Comparison of ENCODE assay signal across 17 cellular contexts in the genomic region with DNA sequence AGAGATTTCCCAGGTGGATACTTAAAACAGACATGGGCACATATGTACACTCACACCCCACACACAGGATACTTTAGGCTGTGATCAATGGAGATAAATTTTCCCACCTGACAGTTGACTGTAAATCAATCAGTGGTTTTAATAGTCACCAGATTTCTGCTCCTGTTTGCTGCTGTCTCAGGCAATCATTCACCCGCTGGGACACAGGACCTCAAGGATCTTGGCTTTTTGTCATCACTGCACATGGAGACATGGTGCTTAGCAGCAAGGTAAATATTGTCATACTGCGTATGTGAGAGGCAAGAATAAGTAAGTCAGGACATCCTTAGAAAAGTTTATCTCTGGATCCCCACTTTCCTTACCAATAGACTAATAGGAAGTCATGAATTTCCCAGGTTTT.
DNase-seq lines count a peak whose midpoint lies in the region; ATAC-seq, FAIRE-seq and TF ChIP-seq lines count a peak whose summit lies in the region.
"Had no signal": no experiment of that assay in that cellular context is flagged by ENCODE, and none has a peak within 500 bp of the region (broad histone marks: within the 10 kb centered on the region; RNA-seq: fewer than 3 reads in every experiment).

No MANE protein-coding gene starts in this region.

- no peak overlapping the region for H2BK12ac ChIP-seq in H9 (ENCODE audit: insufficient read length, low read depth, low read length)

- H3K27me3 ChIP-seq in K562 (ENCODE audit: control insufficient read depth in 2 of 2, insufficient read depth in 2 of 2, low read length in 2 of 2) (no peaks in the 10 kb centered on the region), left lung (no peaks in the 10 kb centered on the region), tibial artery (no peaks in the 10 kb centered on the region), H9 (ENCODE audit: insufficient read depth, low read length) (no peaks in the 10 kb centered on the region), MG63 (no peaks in the 10 kb centered on the region)
- H3K27me3 ChIP-seq: adrenal gland had no signal

- no peaks in the 10 kb centered on the region for H3K23me2 ChIP-seq in H9 (ENCODE audit: insufficient read length, low read depth, low read length, poor library complexity, severe bottlenecking)

- H3K18ac ChIP-seq in H9 (ENCODE audit: insufficient read length, low read depth, low read length): no peak overlapping the region

- TF ChIP-seq RAD21 in K562 (CRISPR knock-in tag; conservative IDR thresholded peaks at IDR 0.05 in 1 of 2, IDR thresholded peaks at IDR 0.05 in 1 of 2): no peak

- H4K91ac ChIP-seq in H9 (ENCODE audit: insufficient read length, low read depth, low read length): no peak overlapping the region

- peaks cover 9% of the 10 kb centered on the region for H3K27me3 Mint-ChIP-seq in H9 (ENCODE audit: low read depth)
- H3K27me3 Mint-ChIP-seq: activated CD8-positive, alpha-beta T cell treated with anti-CD3 and anti-CD28 coated beads for 36 hours had no signal

- no peaks in the 10 kb centered on the region for H3K9me3 ChIP-seq in K562 (replicated peaks; ENCODE audit: control insufficient read depth, insufficient read depth, low read depth, low read length)
- no peaks in the 10 kb centered on the region for H3K9me3 ChIP-seq in left lung
- H3K9me3 ChIP-seq in tibial artery: no peaks in the 10 kb centered on the region
- H3K9me3 ChIP-seq in H9 (ENCODE audit: control insufficient read depth, low read depth, low read length): no peaks in the 10 kb centered on the region
- H3K9me3 ChIP-seq in MG63: no peaks in the 10 kb centered on the region
- H3K9me3 ChIP-seq: adrenal gland had no signal

- no peak overlapping the region for H3K4me3 Mint-ChIP-seq in H9
- H3K4me3 Mint-ChIP-seq: activated CD8-positive, alpha-beta T cell treated with anti-CD3 and anti-CD28 coated beads for 36 hours; CD14-positive monocyte; nephron had no signal

- H3K27ac ChIP-seq in K562 (ENCODE audit: extremely low read depth, low read depth, low read length): no peak overlapping the region
- peak overlapping the region in 1 of 2 donors; percentile 49 for H3K27ac ChIP-seq in left lung
- H3K27ac ChIP-seq in tibial artery: peak overlapping the region; percentile 38 to 55
- H3K27ac ChIP-seq in H9 (ENCODE audit: insufficient read length, low read depth, low read length): no peak overlapping the region

- H2BK15ac ChIP-seq in H9 (ENCODE audit: low read depth, low read length): no peak overlapping the region

- H4K5ac ChIP-seq in H9 (ENCODE audit: insufficient read length, low read depth, low read length): no peak overlapping the region

- H3K36me3 ChIP-seq in K562 (ENCODE audit: control insufficient read depth, insufficient read depth, low read length) (no peaks in the 10 kb centered on the region), left lung (no peaks in the 10 kb centered on the region), tibial artery (no peaks in the 10 kb centered on the region), MG63 (no peaks in the 10 kb centered on the region)
- H3K36me3 ChIP-seq: adrenal gland had no signal

- 10% methylated on average over 2 of the region's 2 CpGs for WGBS in K562 (ENCODE audit: insufficient coverage, low coverage, missing lambda C conversion rate)
- no CpG with 5 or more reads among the region's 2 CpGs for WGBS in H9 (ENCODE audit: extremely low coverage, insufficient read length, low lambda C conversion rate)

- no peaks in the 10 kb centered on the region for H3K79me2 ChIP-seq in K562 (ENCODE audit: control insufficient read depth, insufficient read depth, low read length)
- no peaks in the 10 kb centered on the region for H3K79me2 ChIP-seq in H9 (ENCODE audit: insufficient read depth, low read length)

- H2AFZ ChIP-seq in K562 (ENCODE audit: low read depth, low read length) (no peak overlapping the region), H9 (ENCODE audit: low read length) (no peak overlapping the region)

- H3K36me3 Mint-ChIP-seq in H9 (ENCODE audit: insufficient read depth in 1 of 3, low read depth in 3 of 3): no peaks in the 10 kb centered on the region
- H3K36me3 Mint-ChIP-seq: CD14-positive monocyte had no signal

- no peak overlapping the region for H2BK20ac ChIP-seq in H9 (ENCODE audit: low read depth, low read length, poor library complexity, severe bottlenecking)

- no peaks in the 10 kb centered on the region for H3K9me3 Mint-ChIP-seq in H9
- H3K9me3 Mint-ChIP-seq: activated CD8-positive, alpha-beta T cell treated with anti-CD3 and anti-CD28 coated beads for 36 hours; CD14-positive monocyte; nephron had no signal

- POLR2A ChIA-PET in K562 (lab: Yijun Ruan, JAX): interaction anchor here (1.2 kb wide), 1 partner anchor 11 kb away, joined by 4 read pairs; no protein-coding TSS in a partner anchor

- H3T11ph ChIP-seq in H9 (ENCODE audit: low read length): no peak overlapping the region

- H3K79me1 ChIP-seq in H9 (ENCODE audit: insufficient read depth, low read depth, low read length, poor library complexity, severe bottlenecking): no peaks in the 10 kb centered on the region

- H3K4me1 Mint-ChIP-seq in H9: peaks cover 24 to 26% of the 10 kb centered on the region in 2 experiments

- H3K23ac ChIP-seq in H9 (ENCODE audit: insufficient read length, low read depth, low read length): no peak overlapping the region

- H2BK120ac ChIP-seq in H9 (ENCODE audit: low read depth, low read length, poor library complexity, severe bottlenecking): no peak overlapping the region

- H2AK5ac ChIP-seq in H9 (ENCODE audit: insufficient read length, low read length): no peak overlapping the region

- no peak overlapping the region for H3K14ac ChIP-seq in H9 (ENCODE audit: insufficient read depth, low read length)

- no peak overlapping the region for H3K4ac ChIP-seq in H9 (ENCODE audit: low read depth, low read length)

- DNase-seq in NCI-H1417 treated with DMSO at 0.1 percent for 48 hours (lab: John Stamatoyannopoulos, UW) (peak; percentile 33), K562 (ENCODE audit: extremely low read depth in 1 of 4, low spot score in 3 of 4) (no peak), left lung (no peak), tibial artery (no peak), H9 (no peak), MG63 (no peak), HTR-8/SVneo (ENCODE audit: insufficient read length, low spot score) (no peak)
- DNase-seq: activated CD8-positive, alpha-beta T cell treated with anti-CD3 and anti-CD28 coated beads for 36 hours; adrenal gland; NCI-H1092; NCI-H2227 treated with DMSO at 0.1 percent for 48 hours; stimulated activated CD4-positive, alpha-beta T cell treated with anti-CD3 and anti-CD28 coated beads, Interleukin-4, amount 100 ng/mL, for 1 hour had no signal

- CTCF ChIA-PET in K562 (lab: Yijun Ruan, JAX; ENCODE audit: low intra/inter-chr PET ratio): no interaction called here

- H4K20me1 ChIP-seq in K562 (replicated peaks; ENCODE audit: control insufficient read depth, insufficient read depth, low read length) (no peaks in the 10 kb centered on the region), H9 (ENCODE audit: control insufficient read depth, insufficient read depth, insufficient read length) (no peaks in the 10 kb centered on the region)

- peaks cover 0 to 2% of the 10 kb centered on the region in 2 experiments; a peak in 3 of 5 replicates for H3K4me1 ChIP-seq in K562 (replicated peaks in 1 of 2; ENCODE audit: control insufficient read depth in 2 of 2, insufficient read depth in 2 of 2, low read length in 2 of 2)
- H3K4me1 ChIP-seq in left lung: peaks cover 33 to 76% of the 10 kb centered on the region in 2 donors
- H3K4me1 ChIP-seq in tibial artery: peaks cover 7 to 58% (median 37%) of the 10 kb centered on the region in 4 donors
- H3K4me1 ChIP-seq in H9 (ENCODE audit: insufficient read depth, low read length): peaks cover 8% of the 10 kb centered on the region; the same call in 1 of the 2 replicates

- no peak overlapping the region for H3K56ac ChIP-seq in H9 (ENCODE audit: insufficient read length, low read depth, low read length)

- H3K4me3 ChIP-seq in K562 (no peak overlapping the region), left lung (no peak overlapping the region), tibial artery (no peak overlapping the region), MG63 (no peak overlapping the region)
- H3K4me3 ChIP-seq: adrenal gland, lung had no signal

- no peak overlapping the region for H3K27ac Mint-ChIP-seq in H9
- H3K27ac Mint-ChIP-seq: activated CD8-positive, alpha-beta T cell treated with anti-CD3 and anti-CD28 coated beads for 36 hours; CD14-positive monocyte had no signal

- no peaks in the 10 kb centered on the region for H3K9me1 ChIP-seq in K562 (ENCODE audit: control insufficient read depth, insufficient read depth, low read length)

- TF ChIP-seq POLR2A in K562 (conservative IDR thresholded peaks at IDR 0.05): no peak

- no peak for FAIRE-seq in K562 (lab: Jason Lieb, UNC)
- no peak for FAIRE-seq in HTR-8/SVneo (lab: Jason Lieb, UNC)
- FAIRE-seq: urothelium cell line had no signal

- no TSS peak for BruUV-seq in K562 (replicated peaks; lab: Mats Ljungman, UMichigan)

- intact Hi-C loops in K562 (cut with micrococcal nuclease) (no loop called here), left lung (cut with DNase I) (no loop called here), tibial artery (cut with DNase I; ENCODE audit: low total_unique reads) (no loop called here)

- no peak overlapping the region for H4K8ac ChIP-seq in H9 (replicated peaks; ENCODE audit: insufficient read length, low read depth, low read length)

- no peak for ATAC-seq in K562
- ATAC-seq in left lung: peak; percentile 35
- ATAC-seq: activated CD8-positive, alpha-beta T cell treated with anti-CD3 and anti-CD28 coated beads for 36 hours; sciatic nerve had no signal

- H2BK5ac ChIP-seq in H9 (ENCODE audit: insufficient read length, low read length): no peak overlapping the region

- H3K4me2 ChIP-seq in K562 (ENCODE audit: insufficient read depth, low read length) (no peak overlapping the region), H9 (ENCODE audit: insufficient read depth, insufficient read length, low read length) (no peak overlapping the region)

- H3K9ac ChIP-seq in K562 (ENCODE audit: insufficient read depth in 1 of 2, low read depth in 2 of 2, low read length in 2 of 2): no peak overlapping the region
- no peak overlapping the region for H3K9ac ChIP-seq in H9 (ENCODE audit: extremely low read depth, insufficient read length, low read length)

- TF ChIP-seq EP300 in K562 (IDR thresholded peaks at IDR 0.05; ENCODE audit: low read length): no peak

- in situ Hi-C loops in K562 (cut with MboI): no loop called here

- no peak for TF ChIP-seq CTCF in K562 (IDR thresholded peaks at IDR 0.05 in 2 of 3, conservative IDR thresholded peaks at IDR 0.05 in 1 of 3; ENCODE audit: insufficient read depth in 2 of 3, low read depth in 1 of 3, low read length in 3 of 3)
- no peak for TF ChIP-seq CTCF in left lung (IDR thresholded peaks at IDR 0.05)
- no peak for TF ChIP-seq CTCF in tibial artery (IDR thresholded peaks at IDR 0.05)
- TF ChIP-seq CTCF in H9 (conservative IDR thresholded peaks at IDR 0.05): no peak

TF ChIP-seq in K562, 482 proteins besides CTCF, POLR2A, EP300 and RAD21 (continues in another document):
- peak; percentile 94 for TF ChIP-seq MEIS2 (IDR thresholded peaks at IDR 0.05; ENCODE audit: partially characterized antibody)
- no peak for TF ChIP-seq PTBP1 (IDR thresholded peaks at IDR 0.05; ENCODE audit: low read depth, low read length)

Comparison
In these comparisons a context has a peak if more than half of its experiments do, and no peak if none do; other contexts are left out.
1. H3K27ac ChIP-seq: peak in tibial artery (2 of 2); none in K562 (single experiment) and H9 (single experiment).